Comparison of ENCODE assay signal across 20 cellular contexts in genomic region chr15:56064152-56064551, GRCh38.
A peak's percentile ranks its signal among the peaks of the same experiment; 100 is the strongest.
DNase-seq lines count a peak whose midpoint lies in the region; ATAC-seq, FAIRE-seq and TF ChIP-seq lines count a peak whose summit lies in the region.
"Had no signal": no experiment of that assay in that cellular context is flagged by ENCODE, and none has a peak within 500 bp of the region (broad histone marks: within the 10 kb centered on the region; RNA-seq: fewer than 3 reads in every experiment).

No MANE protein-coding gene starts in this region.

- H3K9me3 ChIP-seq in A549 (no peaks in the 10 kb centered on the region), PC-3 (ENCODE audit: low read length) (no peaks in the 10 kb centered on the region), tibial nerve (peaks cover 0 to 8% (median 0%) of the 10 kb centered on the region in 4 donors), gastrocnemius medialis (no peaks in the 10 kb centered on the region)
- H3K9me3 ChIP-seq: Caco-2 had no signal

- no peak overlapping the region for H2AFZ ChIP-seq in PC-3 (ENCODE audit: low read length)
- H2AFZ ChIP-seq: GM23338 had no signal

- no peak for ATAC-seq in A549
- ATAC-seq in PC-3, result peak; percentile 97
- ATAC-seq in gastrocnemius medialis, result no peak
- ATAC-seq: GM23338 had no signal

- WGBS in A549 (ENCODE audit: missing lambda C conversion rate), result 49% methylated on average over 3 of the region's 3 CpGs
- 82 to 83% methylated on average over 3 of the region's 3 CpGs for WGBS in tibial nerve, 2 donors

- TF ChIP-seq CTCF in A549 (IDR thresholded peaks at IDR 0.05) (no peak), PC-3 (conservative IDR thresholded peaks at IDR 0.05; ENCODE audit: low read depth, low read length) (no peak), bronchial epithelial cell (IDR thresholded peaks at IDR 0.05; ENCODE audit: insufficient read depth, low read length, severe bottlenecking) (no peak), tibial nerve (IDR thresholded peaks at IDR 0.05) (no peak), gastrocnemius medialis (IDR thresholded peaks at IDR 0.05 in 4 of 5, conservative IDR thresholded peaks at IDR 0.05 in 1 of 5) (no peak)

- no TSS peak for BruUV-seq in PC-3 (replicated peaks; lab: Mats Ljungman, UMichigan)

- no peaks in the 10 kb centered on the region for H4K20me1 ChIP-seq in PC-3 (ENCODE audit: low read length)

- no peak overlapping the region for H3K9ac ChIP-seq in PC-3 (ENCODE audit: low read length)

- CTCF ChIA-PET in A549 (lab: Yijun Ruan, JAX) (interaction anchor here (1.8 to 2.0 kb wide), 2 partner anchors 9 to 11 kb away, joined by 6 to 7 read pairs; no protein-coding TSS in a partner anchor), PC-3 (lab: Charles Lee) (no interaction called here)

- in situ Hi-C loops in gastrocnemius medialis (cut with MboI; ENCODE audit: low sequenced_read_pairs in 4 of 4), result no loop called here

- no peaks in the 10 kb centered on the region for H3K9me2 ChIP-seq in PC-3 (replicated peaks; ENCODE audit: low read length)

- H3F3A ChIP-seq in PC-3 (ENCODE audit: low read length, unreplicated experiment), result no peaks in the 10 kb centered on the region

- TF ChIP-seq POLR2A in A549 (IDR thresholded peaks at IDR 0.05; ENCODE audit: low read length), result no peak
- no peak for TF ChIP-seq POLR2A in tibial nerve (IDR thresholded peaks at IDR 0.05)
- TF ChIP-seq POLR2A in gastrocnemius medialis (IDR thresholded peaks at IDR 0.05), result no peak

- H3K79me2 ChIP-seq in PC-3 (ENCODE audit: low read length), result no peaks in the 10 kb centered on the region

- H3K36me3 ChIP-seq in PC-3 (ENCODE audit: low read depth, low read length), result no peaks in the 10 kb centered on the region
- H3K36me3 ChIP-seq in bronchial epithelial cell (ENCODE audit: control insufficient read depth, insufficient read depth, low read length), result no peaks in the 10 kb centered on the region
- H3K36me3 ChIP-seq in tibial nerve, result no peaks in the 10 kb centered on the region
- H3K36me3 ChIP-seq in gastrocnemius medialis, result no peaks in the 10 kb centered on the region

- H3K4me3 ChIP-seq in A549, result no peak overlapping the region
- no peak overlapping the region for H3K4me3 ChIP-seq in PC-3 (ENCODE audit: low read length)
- no peak overlapping the region for H3K4me3 ChIP-seq in bronchial epithelial cell (ENCODE audit: low read depth, low read length)
- no peak overlapping the region for H3K4me3 ChIP-seq in tibial nerve
- no peak overlapping the region for H3K4me3 ChIP-seq in gastrocnemius medialis
- H3K4me3 ChIP-seq: GM23338 had no signal

- FAIRE-seq in A549 (lab: Jason Lieb, UNC) (peak; percentile 39), bronchial epithelial cell (lab: Jason Lieb, UNC) (no peak)
- FAIRE-seq: GM12891, GM18507 had no signal

- H3K4me2 ChIP-seq in A549, result no peak overlapping the region
- no peak overlapping the region for H3K4me2 ChIP-seq in PC-3 (ENCODE audit: low read length)
- H3K4me2 ChIP-seq: GM23338 had no signal

- no peak for TF ChIP-seq EP300 in A549 (IDR thresholded peaks at IDR 0.05)
- TF ChIP-seq EP300 in tibial nerve (IDR thresholded peaks at IDR 0.05), result no peak

- no peak overlapping the region for H3K27ac ChIP-seq in A549
- H3K27ac ChIP-seq in PC-3 (ENCODE audit: low read length), result peak overlapping the region; percentile 38; the same call in 1 of the 2 replicates
- no peak overlapping the region for H3K27ac ChIP-seq in tibial nerve
- no peak overlapping the region for H3K27ac ChIP-seq in gastrocnemius medialis
- H3K27ac ChIP-seq: 22Rv1 had no signal

- DNase-seq in DMS53 (lab: John Stamatoyannopoulos, UW) (peak; percentile 10), DMS53 treated with DMSO at 0.1 percent for 48 hours (lab: John Stamatoyannopoulos, UW; ENCODE audit: unreplicated experiment) (no peak), A549 (ENCODE audit: low read depth in 1 of 2, low spot score in 1 of 2) (no peak), PC-3 (peak; percentile 73), bronchial epithelial cell (ENCODE audit: low read depth) (peak; percentile 73), 8988T (no peak), tibial nerve (ENCODE audit: low spot score in 2 of 2) (no peak), gastrocnemius medialis (no peak)
- DNase-seq: C1 segment of cervical spinal cord; Caco-2; CD4-positive, alpha-beta memory T cell; DMS153; DMS79 treated with DMSO at 0.1 percent for 48 hours; GF-D8; H9; HFFc6 had no signal

- TF ChIP-seq RAD21 in A549 (conservative IDR thresholded peaks at IDR 0.05 in 1 of 2, IDR thresholded peaks at IDR 0.05 in 1 of 2), result no peak

- POLR2A ChIA-PET in A549 (lab: Yijun Ruan, JAX) (no interaction called here), PC-3 (lab: Charles Lee; ENCODE audit: unreplicated experiment) (no interaction called here)

- H3K27me3 ChIP-seq in PC-3 (ENCODE audit: low read length) (no peaks in the 10 kb centered on the region), bronchial epithelial cell (ENCODE audit: control insufficient read depth, insufficient read depth, low read length) (no peaks in the 10 kb centered on the region), tibial nerve (no peaks in the 10 kb centered on the region), gastrocnemius medialis (no peaks in the 10 kb centered on the region)

- intact Hi-C loops in PC-3 (cut with micrococcal nuclease), result loop anchor here (5.0 kb wide), 1 partner anchor 33 kb away; no protein-coding TSS in a partner anchor
- intact Hi-C loops in gastrocnemius medialis (cut with DNase I; ENCODE audit: low total_unique reads), result no loop called here

- H3K4me1 ChIP-seq in A549 (no peaks in the 10 kb centered on the region), PC-3 (ENCODE audit: insufficient read depth, low read length) (peaks cover 26% of the 10 kb centered on the region), tibial nerve (no peaks in the 10 kb centered on the region), gastrocnemius medialis (peaks cover 0 to 9% of the 10 kb centered on the region in 2 donors)
- H3K4me1 ChIP-seq: Caco-2 had no signal

TF ChIP-seq in A549, 52 proteins besides CTCF, POLR2A, EP300 and RAD21 (continues in another document):
- TF ChIP-seq, protein P1, sequence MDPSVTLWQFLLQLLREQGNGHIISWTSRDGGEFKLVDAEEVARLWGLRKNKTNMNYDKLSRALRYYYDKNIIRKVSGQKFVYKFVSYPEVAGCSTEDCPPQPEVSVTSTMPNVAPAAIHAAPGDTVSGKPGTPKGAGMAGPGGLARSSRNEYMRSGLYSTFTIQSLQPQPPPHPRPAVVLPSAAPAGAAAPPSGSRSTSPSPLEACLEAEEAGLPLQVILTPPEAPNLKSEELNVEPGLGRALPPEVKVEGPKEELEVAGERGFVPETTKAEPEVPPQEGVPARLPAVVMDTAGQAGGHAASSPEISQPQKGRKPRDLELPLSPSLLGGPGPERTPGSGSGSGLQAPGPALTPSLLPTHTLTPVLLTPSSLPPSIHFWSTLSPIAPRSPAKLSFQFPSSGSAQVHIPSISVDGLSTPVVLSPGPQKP (IDR thresholded peaks at IDR 0.05; ENCODE audit: low read depth, low read length), result no peak
- no peak for TF ChIP-seq ESRRA (IDR thresholded peaks at IDR 0.05; ENCODE audit: borderline replicate concordance, low read length)
- no peak for TF ChIP-seq PBX3 (IDR thresholded peaks at IDR 0.05)
- TF ChIP-seq ZNF302 (CRISPR knock-in tag; IDR thresholded peaks at IDR 0.05), result no peak
- TF ChIP-seq HOXB5 (CRISPR knock-in tag; IDR thresholded peaks at IDR 0.05), result no peak
- TF ChIP-seq JUNB (IDR thresholded peaks at IDR 0.05), result no peak
- no peak for TF ChIP-seq FOSL2 (IDR thresholded peaks at IDR 0.05)
- TF ChIP-seq FOSL2 (CRISPR knock-in tag; IDR thresholded peaks at IDR 0.05), result no peak
- no peak for TF ChIP-seq FOXS1 (CRISPR knock-in tag; IDR thresholded peaks at IDR 0.05)
- TF ChIP-seq, protein P2, sequence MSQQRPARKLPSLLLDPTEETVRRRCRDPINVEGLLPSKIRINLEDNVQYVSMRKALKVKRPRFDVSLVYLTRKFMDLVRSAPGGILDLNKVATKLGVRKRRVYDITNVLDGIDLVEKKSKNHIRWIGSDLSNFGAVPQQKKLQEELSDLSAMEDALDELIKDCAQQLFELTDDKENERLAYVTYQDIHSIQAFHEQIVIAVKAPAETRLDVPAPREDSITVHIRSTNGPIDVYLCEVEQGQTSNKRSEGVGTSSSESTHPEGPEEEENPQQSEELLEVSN (IDR thresholded peaks at IDR 0.05; ENCODE audit: borderline replicate concordance, low read depth), result no peak
- TF ChIP-seq NFE2L2 (conservative IDR thresholded peaks at IDR 0.05; ENCODE audit: low read length), result no peak
- no peak for TF ChIP-seq RCOR1 (IDR thresholded peaks at IDR 0.05; ENCODE audit: low read depth, low read length)
- TF ChIP-seq MAZ (IDR thresholded peaks at IDR 0.05; ENCODE audit: borderline replicate concordance, low read depth, low read length), result no peak
- TF ChIP-seq PHF8 (IDR thresholded peaks at IDR 0.05; ENCODE audit: borderline replicate concordance, low read depth), result no peak
- TF ChIP-seq SREBF2 (IDR thresholded peaks at IDR 0.05), result no peak
- TF ChIP-seq, protein P3, sequence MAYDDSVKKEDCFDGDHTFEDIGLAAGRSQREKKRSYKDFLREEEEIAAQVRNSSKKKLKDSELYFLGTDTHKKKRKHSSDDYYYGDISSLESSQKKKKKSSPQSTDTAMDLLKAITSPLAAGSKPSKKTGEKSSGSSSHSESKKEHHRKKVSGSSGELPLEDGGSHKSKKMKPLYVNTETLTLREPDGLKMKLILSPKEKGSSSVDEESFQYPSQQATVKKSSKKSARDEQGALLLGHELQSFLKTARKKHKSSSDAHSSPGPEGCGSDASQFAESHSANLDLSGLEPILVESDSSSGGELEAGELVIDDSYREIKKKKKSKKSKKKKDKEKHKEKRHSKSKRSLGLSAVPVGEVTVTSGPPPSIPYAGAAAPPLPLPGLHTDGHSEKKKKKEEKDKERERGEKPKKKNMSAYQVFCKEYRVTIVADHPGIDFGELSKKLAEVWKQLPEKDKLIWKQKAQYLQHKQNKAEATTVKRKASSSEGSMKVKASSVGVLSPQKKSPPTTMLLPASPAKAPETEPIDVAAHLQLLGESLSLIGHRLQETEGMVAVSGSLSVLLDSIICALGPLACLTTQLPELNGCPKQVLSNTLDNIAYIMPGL (CRISPR knock-in tag; IDR thresholded peaks at IDR 0.05; ENCODE audit: borderline replicate concordance), result no peak
- no peak for TF ChIP-seq CBX8 (IDR thresholded peaks at IDR 0.05)
- no peak for TF ChIP-seq NR3C1 (IDR thresholded peaks at IDR 0.05)

Comparison
In these comparisons a context has a peak if more than half of its experiments do, and no peak if none do; other contexts are left out.
1. DNase-seq: peak in DMS53 (single experiment), PC-3 (single experiment) and bronchial epithelial cell (single experiment); none in DMS53 treated with DMSO at 0.1 percent for 48 hours (single experiment), A549 (0 of 2), 8988T (single experiment), tibial nerve (0 of 2) and gastrocnemius medialis (0 of 2).